ENCODE assay signal across 27 cellular contexts in the genomic region with DNA sequence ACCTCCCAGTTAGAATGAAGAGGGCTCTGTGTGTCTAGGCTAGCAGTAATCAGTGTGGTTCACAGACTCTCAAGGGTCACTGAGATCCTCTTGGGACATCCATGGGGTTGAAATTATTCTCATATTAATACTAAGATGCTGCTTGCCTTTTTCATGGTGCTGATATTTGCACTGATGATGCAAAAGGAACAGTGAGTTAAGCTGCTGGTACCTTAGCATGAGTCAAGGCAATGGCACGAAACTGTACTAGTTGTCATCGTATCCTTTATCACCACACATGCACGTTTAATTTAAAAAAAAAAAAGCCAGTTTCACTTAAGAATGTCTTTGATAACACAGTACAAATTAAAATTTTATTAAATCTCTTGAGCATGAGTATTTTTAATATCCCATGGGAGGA.
"Had no signal": no experiment of that assay in that cellular context is flagged by ENCODE, and none has a peak within 500 bp of the region (broad histone marks: within the 10 kb centered on the region; RNA-seq: fewer than 3 reads in every experiment).

No MANE protein-coding gene starts in this region.

- H3K4me1 ChIP-seq: colonic mucosa, esophagus muscularis mucosa, esophagus squamous epithelium, foreskin keratinocyte, gastrocnemius medialis, gastroesophageal sphincter, heart left ventricle had no signal

- H3K9me3 ChIP-seq: colonic mucosa, esophagus muscularis mucosa, esophagus squamous epithelium, gastrocnemius medialis, gastroesophageal sphincter, heart left ventricle had no signal

- H3K27me3 ChIP-seq: colonic mucosa, esophagus muscularis mucosa, esophagus squamous epithelium, gastrocnemius medialis, gastroesophageal sphincter, heart left ventricle had no signal

- H3K4me3 ChIP-seq: colonic mucosa, coronary artery, dorsolateral prefrontal cortex, esophagus muscularis mucosa, esophagus squamous epithelium, gastrocnemius medialis, gastroesophageal sphincter, heart left ventricle had no signal

- H3K4me3 Mint-ChIP-seq: dendritic cell treated with granulocyte-macrophage colony-stimulating factor and Interleukin-4, amounts not matched to agents 40 ng/mL and 50 ng/mL, for 4 days; effector memory CD8-positive, alpha-beta T cell; endodermal cell had no signal

- DNase-seq: colonic mucosa; cortex of kidney; dermis blood vessel endothelial cell; dorsolateral prefrontal cortex; effector CD4-positive, alpha-beta T cell; effector CD8-positive, alpha-beta T cell; effector memory CD4-positive, alpha-beta T cell; effector memory CD8-positive, alpha-beta T cell; endodermal cell; erythroblast; esophagus squamous epithelium; foreskin fibroblast; foreskin keratinocyte; foreskin melanocyte; gastrocnemius medialis; glutamatergic neuron; head of caudate nucleus; heart left ventricle had no signal

- FAIRE-seq: colon, endometrium, endothelial cell of umbilical vein, frontal cortex had no signal

- H3K27ac ChIP-seq: colonic mucosa, coronary artery, dorsolateral prefrontal cortex, epithelial cell of prostate, esophagus muscularis mucosa, esophagus squamous epithelium, foreskin keratinocyte, gastrocnemius medialis, gastroesophageal sphincter, heart left ventricle had no signal

- H3K27ac Mint-ChIP-seq: dendritic cell treated with granulocyte-macrophage colony-stimulating factor and Interleukin-4, amounts not matched to agents 40 ng/mL and 50 ng/mL, for 4 days; effector memory CD8-positive, alpha-beta T cell; endodermal cell had no signal

- H3K36me3 ChIP-seq: colonic mucosa, esophagus muscularis mucosa, esophagus squamous epithelium, gastrocnemius medialis, gastroesophageal sphincter, heart left ventricle had no signal
